ENCODE assay signal across 29 cellular contexts in genomic region chr2:73770725-73771124, GRCh38. TPM values are rescaled to one million over a fixed set of nuclear protein-coding genes. Genes with fewer than 3 reads are reported as not detected.
"Had no signal": no experiment of that assay in that cellular context is flagged by ENCODE, and none has a peak within 500 bp of the region (broad histone marks: within the 10 kb centered on the region; RNA-seq: fewer than 3 reads in every experiment).

No MANE protein-coding gene starts in this region.

- H3K9me3 ChIP-seq: ascending aorta, body of pancreas had no signal

- H3K27ac ChIP-seq: ascending aorta, body of pancreas had no signal

- DNase-seq: activated B cell treated with CpG ODN at 0.5 μM for 24 hours; activated CD4-positive, alpha-beta memory T cell treated with anti-CD3 and anti-CD28 coated beads, Interleukin-2, amount 10 ng/mL, durations not matched to agents 7 days and 5 days; activated CD4-positive, alpha-beta T cell treated with anti-CD3 and anti-CD28 coated beads, Interleukin-2, amount 50 U/mL, for 1 hour; activated naive CD4-positive, alpha-beta T cell; activated T-cell treated with anti-CD3 and anti-CD28 coated beads for 4 hours; amniotic stem cell; body of pancreas; central memory CD4-positive, alpha-beta T cell; Karpas-422; NCI-H1048; NCI-H146; NCI-H2029; NCI-H2107; NCI-H2171 treated with DMSO at 0.1 percent for 48 hours; NCI-H226; NCI-H526; NCI-H774; NK-92 treated with Interleukin-12 subunit alpha and Interleukin-12 subunit beta, amount 100 ng/mL, for 24 hours; OCI-M1; SHP77 treated with DMSO at 0.1 percent for 48 hours; T-helper 9 cell had no signal

- H3K4me1 Mint-ChIP-seq: activated B cell treated with CpG ODN at 0.5 μM for 24 hours had no signal

- H3K4me3 Mint-ChIP-seq: activated B cell treated with CpG ODN at 0.5 μM for 24 hours; activated CD4-positive, alpha-beta memory T cell treated with anti-CD3 and anti-CD28 coated beads, Interleukin-2, amount 10 ng/mL, durations not matched to agents 7 days and 5 days; T-helper 1 cell treated with Interleukin-12 subunit alpha and Interleukin-12 subunit beta and Interleukin-4 antibody, amounts not matched to agents 30 μg/mL and 1 μg/mL, for 36 hours had no signal

- ATAC-seq: body of pancreas, K562 had no signal

- H3K9me3 Mint-ChIP-seq: activated B cell treated with CpG ODN at 0.5 μM for 24 hours; activated CD4-positive, alpha-beta memory T cell treated with anti-CD3 and anti-CD28 coated beads, Interleukin-2, amount 10 ng/mL, durations not matched to agents 7 days and 5 days; T-helper 1 cell treated with Interleukin-12 subunit alpha and Interleukin-12 subunit beta and Interleukin-4 antibody, amounts not matched to agents 30 μg/mL and 1 μg/mL, for 36 hours had no signal

- H3K27me3 Mint-ChIP-seq: activated B cell treated with CpG ODN at 0.5 μM for 24 hours; activated CD4-positive, alpha-beta memory T cell treated with anti-CD3 and anti-CD28 coated beads, Interleukin-2, amount 10 ng/mL, durations not matched to agents 7 days and 5 days had no signal

- H3K27me3 ChIP-seq: ascending aorta, body of pancreas had no signal

- H3K27ac Mint-ChIP-seq: activated B cell treated with CpG ODN at 0.5 μM for 24 hours; activated CD4-positive, alpha-beta memory T cell treated with anti-CD3 and anti-CD28 coated beads, Interleukin-2, amount 10 ng/mL, durations not matched to agents 7 days and 5 days; T-helper 1 cell treated with Interleukin-12 subunit alpha and Interleukin-12 subunit beta and Interleukin-4 antibody, amounts not matched to agents 30 μg/mL and 1 μg/mL, for 36 hours had no signal

- H3K4me3 ChIP-seq: ascending aorta, body of pancreas, K562 had no signal

- H3K4me1 ChIP-seq: ascending aorta, body of pancreas had no signal

RNA-seq across cellular contexts. Expression of gene C2orf78, which starts 13.3 kb away (rescaled TPM):
- total RNA-seq: activated B cell treated with CpG ODN at 0.5 μM for 24 hours; activated CD4-positive, alpha-beta memory T cell treated with anti-CD3 and anti-CD28 coated beads, Interleukin-2, amount 10 ng/mL, durations not matched to agents 7 days and 5 days; activated CD8-positive, alpha-beta memory T cell treated with anti-CD3 and anti-CD28 coated beads for 36 hours; ascending aorta; body of pancreas; bronchial epithelial cell; chondrocyte; NCI-H460; SK-MEL-5 had no signal
